In the genomic region with DNA sequence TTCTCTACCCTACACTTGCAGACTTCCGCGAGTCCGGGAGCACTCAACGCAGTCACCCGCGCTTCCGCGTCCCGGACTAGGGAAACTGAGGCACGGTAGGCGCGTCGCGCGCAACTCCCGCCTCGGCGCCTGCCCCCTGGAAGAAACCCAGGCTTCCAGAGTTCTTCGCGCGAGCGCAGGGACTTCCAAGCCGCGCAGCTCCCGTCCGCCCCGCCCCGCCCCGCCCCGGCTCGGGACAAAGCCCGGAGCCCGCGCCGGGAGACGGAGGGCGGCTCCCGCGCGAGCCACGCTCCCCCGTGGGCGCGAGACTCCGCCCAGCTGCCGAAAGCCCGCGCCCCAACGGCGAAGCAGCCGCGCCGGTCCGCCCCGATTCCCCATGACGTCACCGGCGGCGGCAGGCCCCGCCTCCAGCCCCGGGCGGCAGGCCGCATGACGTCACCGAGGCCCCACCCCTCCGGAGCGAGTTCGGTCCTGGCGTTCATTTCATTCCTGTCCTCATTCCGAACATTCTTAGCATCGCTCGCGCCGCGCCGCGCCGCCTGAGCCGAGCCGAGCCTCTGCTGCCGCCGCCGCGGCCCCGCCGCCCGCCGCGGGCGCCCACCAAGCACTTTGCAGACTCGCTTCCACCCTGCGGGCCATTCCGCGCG, we compare ENCODE assay signal across 8 cellular contexts. TPM values are rescaled to one million over a fixed set of nuclear protein-coding genes. Genes with fewer than 3 reads are reported as not detected.
A peak's percentile ranks its signal among the peaks of the same experiment; 100 is the strongest.
DNase-seq lines count a peak whose midpoint lies in the region; ATAC-seq, FAIRE-seq and TF ChIP-seq lines count a peak whose summit lies in the region.

TEAD1 (plus strand) TSS at position 498 of the 647 bp plus-strand sequence.

- peaks cover 21% of the 10 kb centered on the region for H3K27me3 Mint-ChIP-seq in memory B cell

- peak within 1 kb of the TSS; percentile 70 for H2BK12ac ChIP-seq in H1 (ENCODE audit: low read depth, low read length)

- no peak within 1 kb of the TSS for H3K27ac Mint-ChIP-seq in memory B cell

- H3K4me3 ChIP-seq in H1 (ENCODE audit: extremely low read depth in 1 of 4, insufficient read depth in 2 of 4, low read depth in 3 of 4, low read length in 4 of 4) = peak within 1 kb of the TSS; percentile 68 to 99 (median 70)

- H3K4me3 Mint-ChIP-seq in memory B cell = peak within 1 kb of the TSS; percentile 69

- no peak within 1 kb of the TSS for H2AK5ac ChIP-seq in H1 (ENCODE audit: low read depth, low read length)

- no peak; a peak in 1 of 4 replicates for TF ChIP-seq RAD21 in H1 (IDR thresholded peaks at IDR 0.05 in 1 of 2, conservative IDR thresholded peaks at IDR 0.05 in 1 of 2; ENCODE audit: low read depth in 2 of 2, low read length in 2 of 2)

- peak; percentile 20 to 82; a peak in 2 of 3 replicates for TF ChIP-seq POLR2A in H1 (IDR thresholded peaks at IDR 0.05; ENCODE audit: control extremely low read depth in 1 of 2, low read depth in 2 of 2, low read length in 2 of 2)

- peaks cover 0 to 38% of the 10 kb centered on the region in 2 experiments; a peak in 2 of 4 replicates for H3K79me2 ChIP-seq in H1 (ENCODE audit: control insufficient read depth in 1 of 2, insufficient read depth in 2 of 2, low read length in 2 of 2)

- H3K14ac ChIP-seq in H1 (ENCODE audit: insufficient read length) = no peak within 1 kb of the TSS

- H3K4me2 ChIP-seq in H1 (ENCODE audit: insufficient read depth in 1 of 2, low read depth in 2 of 2, low read length in 2 of 2) = peak within 1 kb of the TSS; percentile 74 to 88

- no peak within 1 kb of the TSS for H4K5ac ChIP-seq in H1 (ENCODE audit: insufficient read length, low read depth, low read length)

- no peak within 1 kb of the TSS for H2BK20ac ChIP-seq in H1 (ENCODE audit: low read length)

- CTCF ChIA-PET in H1 (lab: Charles Lee; ENCODE audit: partially characterized antibody) = interaction anchor here (1.1 to 1.4 kb wide), 4 partner anchors 11 to 262 kb away, joined by 3 read pairs; no protein-coding TSS in a partner anchor

- peak within 1 kb of the TSS; percentile 45 for H2BK5ac ChIP-seq in H1 (ENCODE audit: low read depth, low read length)

- peak within 1 kb of the TSS; percentile 73 to 96 (median 82) for H3K9ac ChIP-seq in H1 (replicated peaks in 1 of 4; ENCODE audit: extremely low read depth in 1 of 4, low read depth in 3 of 4, low read length in 3 of 4)

- H3K18ac ChIP-seq in H1 (ENCODE audit: extremely low read depth, low read length) = peak within 1 kb of the TSS; percentile 89

- DNase-seq in AG08395 (ENCODE audit: low spot score) (peak; percentile 98), GM19240 (ENCODE audit: insufficient read length, low spot score) (peak; percentile 74), NCI-H748 treated with DMSO at 0.1 percent for 48 hours (lab: John Stamatoyannopoulos, UW) (peak; percentile 87), H1 (ENCODE audit: low read depth in 1 of 2, low spot score in 2 of 2) (peak; percentile 87 to 100), memory B cell (ENCODE audit: low spot score in 2 of 2) (peak; percentile 34 to 62)
- DNase-seq in activated CD8-positive, alpha-beta memory T cell treated with anti-CD3 and anti-CD28 coated beads, Interleukin-2, amount 50 U/mL, for 24 hours (ENCODE audit: extremely low read depth) = peak; percentile 51
- DNase-seq in stimulated activated CD4-positive, alpha-beta T cell treated with anti-CD3 and anti-CD28 coated beads, TNF-alpha, amount 100 ng/mL, for 4 hours (ENCODE audit: low read depth in 3 of 3) = peak; percentile 75 to 81 (median 80)

- POLR2A ChIA-PET in H1 (lab: Charles Lee; ENCODE audit: partially characterized antibody) = interaction anchor here (0.5 to 1.5 kb wide), 4 partner anchors 10 to 194 kb away, joined by 3 to 4 read pairs (median 3); no protein-coding TSS in a partner anchor

- peaks cover 0 to 8% (median 1%) of the 10 kb centered on the region in 4 experiments; a peak in 5 of 7 replicates for H3K27me3 ChIP-seq in H1 (replicated peaks in 1 of 4; ENCODE audit: control insufficient read depth in 3 of 4, extremely low read depth in 1 of 4, insufficient read depth in 3 of 4, low read length in 3 of 4)

- no peak within 1 kb of the TSS for H3K4ac ChIP-seq in H1 (replicated peaks; ENCODE audit: insufficient read length, low read depth, low read length)

- peaks cover 6% of the 10 kb centered on the region; the same call in 1 of the 2 replicates for H3K23me2 ChIP-seq in H1 (ENCODE audit: low read depth, low read length)

- H3K79me1 ChIP-seq in H1 (ENCODE audit: low read depth, low read length) = no peaks in the 10 kb centered on the region

- no peaks in the 10 kb centered on the region for H3K4me1 Mint-ChIP-seq in memory B cell

- H2BK15ac ChIP-seq in H1 (ENCODE audit: low read length) = no peak within 1 kb of the TSS

- no peak within 1 kb of the TSS for H4K91ac ChIP-seq in H1 (replicated peaks; ENCODE audit: insufficient read length, low read length)

- peak in 1 of 2 experiments; percentile 65; a peak in 1 of 3 replicates for TF ChIP-seq EP300 in H1 (IDR thresholded peaks at IDR 0.05; ENCODE audit: borderline replicate concordance in 1 of 2, low read depth in 2 of 2, low read length in 2 of 2)

- no peaks in the 10 kb centered on the region; a peak in 1 of 8 replicates for H3K36me3 ChIP-seq in H1 (ENCODE audit: control insufficient read depth in 2 of 4, insufficient read depth in 4 of 4, low read length in 3 of 4)

- no peaks in the 10 kb centered on the region for H3K36me3 Mint-ChIP-seq in memory B cell

- peak within 1 kb of the TSS; percentile 69 for H3K27ac ChIP-seq in H1 (ENCODE audit: low read depth, low read length)

- WGBS in H1 (ENCODE audit: extremely low coverage in 1 of 2, insufficient coverage in 1 of 2, insufficient read length in 1 of 2, insufficient replicate concordance in 2 of 2, low coverage in 1 of 2, low lambda C conversion rate in 2 of 2, missing lambda C conversion rate in 1 of 2), 2 experiments = 2% methylated on average over 50 of the region's 95 CpGs; no CpG with 5 or more reads in 1 of the 2 experiments

- H3K56ac ChIP-seq in H1 (replicated peaks; ENCODE audit: insufficient read length, low read depth, low read length) = no peak within 1 kb of the TSS

- FAIRE-seq in H1 (lab: Jason Lieb, UNC) = no peak

- no peak within 1 kb of the TSS for H2AFZ ChIP-seq in H1 (ENCODE audit: low read length)

- no peak within 1 kb of the TSS for H3K23ac ChIP-seq in H1 (ENCODE audit: insufficient read length)

- H3K9me3 Mint-ChIP-seq in memory B cell = no peaks in the 10 kb centered on the region

- no peak within 1 kb of the TSS for H2BK120ac ChIP-seq in H1 (replicated peaks; ENCODE audit: low read depth, low read length)

- no peaks in the 10 kb centered on the region for H3K9me3 ChIP-seq in H1 (ENCODE audit: insufficient read depth in 2 of 2, low read depth in 1 of 2, low read length in 1 of 2)

- H4K20me1 ChIP-seq in H1 (replicated peaks in 1 of 2; ENCODE audit: control insufficient read depth in 1 of 2, insufficient read depth in 2 of 2, low read length in 2 of 2) = peaks cover 5 to 8% of the 10 kb centered on the region in 2 experiments

- peak within 1 kb of the TSS; percentile 97; the same call in 1 of the 2 replicates for H4K8ac ChIP-seq in H1 (ENCODE audit: extremely low read depth, insufficient read depth, low read length)

- TF ChIP-seq CTCF in H1 (IDR thresholded peaks at IDR 0.05; ENCODE audit: control extremely low read depth in 1 of 3, insufficient read depth in 1 of 3, low read depth in 1 of 3, low read length in 3 of 3) = no peak

- peaks cover 0 to 13% (median 3%) of the 10 kb centered on the region in 4 experiments; a peak in 6 of 7 replicates for H3K4me1 ChIP-seq in H1 (replicated peaks in 1 of 4; ENCODE audit: control insufficient read depth in 3 of 4, insufficient read depth in 4 of 4, low read length in 3 of 4)

- ATAC-seq in HG03460 (IDR thresholded peaks at IDR 0.05; ENCODE audit: unreplicated experiment) (peak; percentile 79), memory B cell (ENCODE audit: low read depth) (peak; percentile 80)

TF ChIP-seq in H1, 55 proteins besides CTCF, POLR2A, EP300 and RAD21 (continues in another document):
- no peak for TF ChIP-seq CEBPB (IDR thresholded peaks at IDR 0.05; ENCODE audit: low read depth, low read length)
- TF ChIP-seq KDM1A (IDR thresholded peaks at IDR 0.05; ENCODE audit: borderline replicate concordance, low read length) = no peak
- TF ChIP-seq TAF7 (optimal IDR thresholded peaks at IDR 0.05; ENCODE audit: borderline replicate concordance, low read depth, low read length) = peak; percentile 69
- peak; percentile 88 for TF ChIP-seq BACH1 (IDR thresholded peaks at IDR 0.05; ENCODE audit: low read length)
- TF ChIP-seq TEAD4 (IDR thresholded peaks at IDR 0.05; ENCODE audit: low read depth, low read length) = peak; percentile 100
- no peak for TF ChIP-seq CHD2 (IDR thresholded peaks at IDR 0.05; ENCODE audit: low read length)
- TF ChIP-seq JUN (IDR thresholded peaks at IDR 0.05; ENCODE audit: low read depth, low read length) = peak; percentile 89
- peak; percentile 92 for TF ChIP-seq CTBP2 (IDR thresholded peaks at IDR 0.05; ENCODE audit: borderline replicate concordance, insufficient read depth, insufficient read length, low read length)
- no peak for TF ChIP-seq MAX (IDR thresholded peaks at IDR 0.05)
- peak in 1 of 2 experiments; percentile 63; a peak in 1 of 4 replicates for TF ChIP-seq HDAC2 (IDR thresholded peaks at IDR 0.05; ENCODE audit: borderline replicate concordance in 1 of 2, low read depth in 2 of 2, low read length in 2 of 2)
- peak; percentile 10; the same call in 1 of the 2 replicates for TF ChIP-seq SUZ12 (IDR thresholded peaks at IDR 0.05; ENCODE audit: low read length)
- TF ChIP-seq CREB1 (IDR thresholded peaks at IDR 0.05) = peak; percentile 95
- TF ChIP-seq, protein P1, sequence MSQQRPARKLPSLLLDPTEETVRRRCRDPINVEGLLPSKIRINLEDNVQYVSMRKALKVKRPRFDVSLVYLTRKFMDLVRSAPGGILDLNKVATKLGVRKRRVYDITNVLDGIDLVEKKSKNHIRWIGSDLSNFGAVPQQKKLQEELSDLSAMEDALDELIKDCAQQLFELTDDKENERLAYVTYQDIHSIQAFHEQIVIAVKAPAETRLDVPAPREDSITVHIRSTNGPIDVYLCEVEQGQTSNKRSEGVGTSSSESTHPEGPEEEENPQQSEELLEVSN (IDR thresholded peaks at IDR 0.05) = peak; percentile 46; the same call in 1 of the 2 replicates

RNA-seq across cellular contexts. Expression of gene TEAD1, which starts in this region (rescaled TPM):
- total RNA-seq in H1 (2021; fragmentation: NEBNext Ultra II Directional; extraction: Animal tissue kit (Norgen Biotek cat#: 25700)) = 62.8 and 67.4 TPM in 2 replicates
- polyA plus RNA-seq in H1 (2011; rRNA removed) = 15.6 and 17.2 TPM in 2 replicates
- polyA plus RNA-seq in H1 (2011; cell fraction: cytosol; rRNA removed) = 19.0 TPM
- polyA plus RNA-seq in H1 (2011; cell fraction: nucleus; rRNA removed) = 31.2 TPM
- polyA plus RNA-seq in H1 (2012, experiment 1 of 2) = 15.4 to 30.4 TPM (median 23.4 TPM) in 4 replicates
- 1.0 TPM for polyA plus RNA-seq in H1 (2012, experiment 2 of 2)
- polyA plus RNA-seq in H1 (2013, experiment 1 of 2) = 20.0 TPM
- polyA plus RNA-seq in H1 (2013, experiment 2 of 2) = 19.5 TPM
- 54.9 and 60.0 TPM in 2 replicates for polyA minus RNA-seq in H1 (2011; rRNA and poly(A)+ RNA removed)
- polyA minus RNA-seq in H1 (2011; cell fraction: cytosol; rRNA and poly(A)+ RNA removed) = 29.1 TPM
- 73.7 TPM for polyA minus RNA-seq in H1 (2011; cell fraction: nucleus; rRNA and poly(A)+ RNA removed)

Comparison
In these comparisons a context has a peak if more than half of its experiments do, and no peak if none do; other contexts are left out.
1. Peak in every context shown above with its lines: DNase-seq, ATAC-seq, H3K4me3 ChIP-seq and H3K27ac ChIP-seq.
2. DNase-seq: peak in every context shown above with its lines; median percentile 98 in AG08395; 94 in H1; 87 in NCI-H748 treated with DMSO at 0.1 percent for 48 hours; 80 in stimulated activated CD4-positive, alpha-beta T cell treated with anti-CD3 and anti-CD28 coated beads, TNF-alpha, amount 100 ng/mL, for 4 hours; 74 in GM19240; 51 in activated CD8-positive, alpha-beta memory T cell treated with anti-CD3 and anti-CD28 coated beads, Interleukin-2, amount 50 U/mL, for 24 hours; 48 in memory B cell.